In genomic region chr1:97094257-97094972, GRCh38 we compare ENCODE assay signal across 13 cellular contexts.
DNase-seq lines count a peak whose midpoint lies in the region; ATAC-seq and TF ChIP-seq lines count a peak whose summit lies in the region.
"Had no signal": no experiment of that assay in that cellular context is flagged by ENCODE, and none has a peak within 500 bp of the region (broad histone marks: within the 10 kb centered on the region; RNA-seq: fewer than 3 reads in every experiment).

No MANE protein-coding gene starts in this region.

- intact Hi-C loops in spleen (cut with DNase I; ENCODE audit: low total_unique reads), result no loop called here

- H3K36me3 ChIP-seq in spleen, result peaks cover 0 to 38% (median 14%) of the 10 kb centered on the region in 6 donors
- H3K36me3 ChIP-seq in tibial nerve, result peaks cover 0 to 15% (median 0%) of the 10 kb centered on the region in 3 donors

- H3K27me3 ChIP-seq in spleen (replicated peaks in 1 of 7) (no peaks in the 10 kb centered on the region), tibial nerve (no peaks in the 10 kb centered on the region)
- H3K27me3 ChIP-seq: sigmoid colon had no signal

- no peaks in the 10 kb centered on the region for H3K4me1 Mint-ChIP-seq in natural killer cell treated with Interleukin-12 subunit alpha and Interleukin-12 subunit beta and Interleukin-15 and Interleukin-18, amount 100 ng/mL, for 72 hours (ENCODE audit: low read depth in 2 of 2)

- H3K27ac ChIP-seq in epithelial cell of prostate, result peak overlapping the region; percentile 68
- no peak overlapping the region for H3K27ac ChIP-seq in spleen
- H3K27ac ChIP-seq in tibial nerve, result no peak overlapping the region
- H3K27ac ChIP-seq: sigmoid colon had no signal

- no peak overlapping the region for H3K27ac Mint-ChIP-seq in natural killer cell treated with Interleukin-12 subunit alpha and Interleukin-12 subunit beta and Interleukin-15 and Interleukin-18, amount 100 ng/mL, for 72 hours
- H3K27ac Mint-ChIP-seq: WTC11 had no signal

- H3K4me3 Mint-ChIP-seq in natural killer cell treated with Interleukin-12 subunit alpha and Interleukin-12 subunit beta and Interleukin-15 and Interleukin-18, amount 100 ng/mL, for 72 hours, result no peak overlapping the region
- H3K4me3 Mint-ChIP-seq: WTC11 had no signal

- no peaks in the 10 kb centered on the region for H3K9me3 Mint-ChIP-seq in natural killer cell treated with Interleukin-12 subunit alpha and Interleukin-12 subunit beta and Interleukin-15 and Interleukin-18, amount 100 ng/mL, for 72 hours

- DNase-seq in GM03348 (ENCODE audit: low spot score) (peak; percentile 65), RKO (ENCODE audit: low spot score) (peak; percentile 76), epithelial cell of prostate (ENCODE audit: low read depth, low spot score) (peak; percentile 83), renal cortical epithelial cell (ENCODE audit: low read depth) (peak; percentile 43), midbrain (lab: John Stamatoyannopoulos, UW) (no peak), spleen (no peak), tibial nerve (ENCODE audit: low spot score in 2 of 2) (no peak)
- DNase-seq in natural killer cell treated with Interleukin-12 subunit alpha and Interleukin-12 subunit beta and Interleukin-15 and Interleukin-18, amount 100 ng/mL, for 72 hours (ENCODE audit: low spot score), result no peak
- DNase-seq: anterior cingulate cortex, NCI-H1092 treated with DMSO at 0.1 percent for 48 hours, NCI-H69, sigmoid colon had no signal

- H3K36me3 Mint-ChIP-seq in natural killer cell treated with Interleukin-12 subunit alpha and Interleukin-12 subunit beta and Interleukin-15 and Interleukin-18, amount 100 ng/mL, for 72 hours, result peaks cover 13% of the 10 kb centered on the region
- H3K36me3 Mint-ChIP-seq: WTC11 had no signal

- TF ChIP-seq CTCF in spleen (IDR thresholded peaks at IDR 0.05 in 8 of 11, conservative IDR thresholded peaks at IDR 0.05 in 3 of 11) (no peak), tibial nerve (IDR thresholded peaks at IDR 0.05) (no peak)

- TF ChIP-seq POLR2A in spleen (IDR thresholded peaks at IDR 0.05), result no peak
- TF ChIP-seq POLR2A in tibial nerve (IDR thresholded peaks at IDR 0.05), result no peak

- H3K27me3 Mint-ChIP-seq in natural killer cell treated with Interleukin-12 subunit alpha and Interleukin-12 subunit beta and Interleukin-15 and Interleukin-18, amount 100 ng/mL, for 72 hours, result no peaks in the 10 kb centered on the region

- 88 to 94% (median 92%) methylated on average over 5 of the region's 5 CpGs for WGBS in spleen, 5 donors
- WGBS in tibial nerve, 2 donors, result 90 to 92% methylated on average over 5 of the region's 5 CpGs

- H3K9me3 ChIP-seq in spleen (no peaks in the 10 kb centered on the region), tibial nerve (no peaks in the 10 kb centered on the region)
- H3K9me3 ChIP-seq: sigmoid colon had no signal

- no peak for ATAC-seq in natural killer cell treated with Interleukin-12 subunit alpha and Interleukin-12 subunit beta and Interleukin-15 and Interleukin-18, amount 100 ng/mL, for 72 hours
- ATAC-seq: WTC11 had no signal

- H3K4me3 ChIP-seq in spleen, result no peak overlapping the region
- H3K4me3 ChIP-seq in tibial nerve, result no peak overlapping the region
- H3K4me3 ChIP-seq: sigmoid colon had no signal

- TF ChIP-seq EP300 in tibial nerve (IDR thresholded peaks at IDR 0.05), result no peak

- H3K4me1 ChIP-seq in spleen, result no peaks in the 10 kb centered on the region
- H3K4me1 ChIP-seq in tibial nerve, result no peaks in the 10 kb centered on the region

Comparison
In these comparisons a context has a peak if more than half of its experiments do, and no peak if none do; other contexts are left out.
1. DNase-seq: peak in GM03348 (single experiment), RKO (single experiment), epithelial cell of prostate (single experiment) and renal cortical epithelial cell (single experiment); none in midbrain (single experiment), spleen (single experiment), natural killer cell treated with Interleukin-12 subunit alpha and Interleukin-12 subunit beta and Interleukin-15 and Interleukin-18, amount 100 ng/mL, for 72 hours (single experiment) and tibial nerve (0 of 2).